35 cellular contexts compared by ENCODE assay signal in the genomic region with DNA sequence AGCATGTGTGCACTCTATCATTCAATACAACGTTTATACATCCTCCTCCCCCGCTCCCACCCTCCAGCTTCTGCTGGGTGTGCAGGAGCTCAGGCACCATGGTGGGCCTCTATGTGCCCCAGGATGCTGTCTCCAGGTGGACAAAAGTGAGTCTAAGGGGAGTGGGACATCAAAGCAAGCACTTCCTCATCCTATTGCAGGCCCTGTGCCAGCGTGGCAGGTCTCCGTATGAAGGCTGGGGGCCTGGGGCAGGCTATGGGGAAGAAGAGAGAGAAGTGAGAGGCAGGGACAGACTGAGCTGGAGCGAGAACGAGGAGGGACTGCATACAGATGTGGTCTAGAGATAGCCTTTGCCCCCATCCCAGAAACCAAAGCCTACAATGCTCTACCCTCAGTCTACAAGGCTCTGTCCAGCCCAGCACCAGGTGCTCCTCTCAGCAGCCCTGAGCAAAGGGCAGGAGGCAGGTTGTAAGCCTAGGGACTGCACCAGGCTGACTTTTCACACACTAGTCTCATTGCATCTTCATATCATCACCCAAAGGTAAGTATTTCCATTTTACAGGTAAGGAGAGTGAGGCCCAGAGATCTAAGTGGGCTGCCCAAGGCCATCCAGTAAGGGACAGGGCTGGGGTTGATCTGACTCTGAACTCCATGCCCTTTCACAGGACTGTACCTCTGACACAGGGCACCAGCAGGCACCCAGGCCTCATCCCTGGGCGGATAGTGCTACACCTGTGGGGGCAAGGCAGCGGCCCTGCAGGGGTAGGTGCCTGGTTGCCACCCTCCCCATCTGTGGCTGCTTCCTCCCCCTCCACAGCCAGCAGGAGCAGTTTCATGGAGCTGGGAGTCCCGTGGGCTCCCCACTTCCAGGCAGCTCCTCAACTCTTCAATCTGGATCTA. TPM values are rescaled to one million over a fixed set of nuclear protein-coding genes. Genes with fewer than 3 reads are reported as not detected.
DNase-seq lines count a peak whose midpoint lies in the region; ATAC-seq and TF ChIP-seq lines count a peak whose summit lies in the region.
"Had no signal": no experiment of that assay in that cellular context is flagged by ENCODE, and none has a peak within 500 bp of the region (broad histone marks: within the 10 kb centered on the region; RNA-seq: fewer than 3 reads in every experiment).

No MANE protein-coding gene starts in this region.

- peak overlapping the region in 7 of 11 experiments; percentile 0 to 37 (median 23); a peak in 7 of 22 replicates for H3K4me2 ChIP-seq in BLaER1 treated with 17β-estradiol and CSF1 and Interleukin-3, amounts not matched to agents 10 nM and 100 nM
- H3K4me2 ChIP-seq in trophoblast cell (ENCODE audit: low read length) (no peak overlapping the region), SK-N-SH (no peak overlapping the region)

- H3K79me2 ChIP-seq in trophoblast cell (ENCODE audit: control insufficient read depth, insufficient read depth, low read length, poor library complexity) (no peaks in the 10 kb centered on the region), SK-N-SH (ENCODE audit: insufficient read depth) (no peaks in the 10 kb centered on the region)

- no peak overlapping the region for H4K8ac ChIP-seq in trophoblast cell (ENCODE audit: low read depth, low read length)

- H2AK5ac ChIP-seq in trophoblast cell (ENCODE audit: low read length) = no peak overlapping the region

- H4K12ac ChIP-seq in trophoblast cell (ENCODE audit: low read depth, low read length) = no peak overlapping the region

- peaks cover 57% of the 10 kb centered on the region for H3K4me1 Mint-ChIP-seq in T-helper 1 cell treated with Interleukin-12 subunit alpha and Interleukin-12 subunit beta and Interleukin-4 antibody, amounts not matched to agents 30 μg/mL and 1 μg/mL, for 36 hours (ENCODE audit: low read depth)
- peaks cover 65% of the 10 kb centered on the region for H3K4me1 Mint-ChIP-seq in activated T-helper 1 cell treated with anti-CD3 and anti-CD28 coated beads, Interleukin-12 subunit alpha, Interleukin-12 subunit beta, Interleukin-2, Interleukin-4 antibody, amounts not matched to agents 30 ng/mL and 10 ng/mL and 1 ng/mL, durations not matched to agents 14 hours and 24 hours and 36 hours (ENCODE audit: low read depth)

- no peak overlapping the region for H3K14ac ChIP-seq in trophoblast cell (ENCODE audit: low read length)

- no peak for ATAC-seq in GM21737 (IDR thresholded peaks at IDR 0.05; ENCODE audit: unreplicated experiment)
- ATAC-seq: activated naive CD4-positive, alpha-beta T cell treated with anti-CD3 and anti-CD28 coated beads, Interleukin-2, amount 50 U/mL, for 72 hours; activated T-cell treated with anti-CD3 and anti-CD28 coated beads, Interleukin-2, amount 50 U/mL, for 4 hours; foreskin keratinocyte had no signal

- peaks cover 27 to 40% (median 37%) of the 10 kb centered on the region in 11 experiments for H3K9me3 ChIP-seq in BLaER1 treated with 17β-estradiol and CSF1 and Interleukin-3, amounts not matched to agents 10 nM and 100 nM (replicated peaks in 1 of 11)
- H3K9me3 ChIP-seq in trophoblast cell (ENCODE audit: insufficient read depth, low read depth, low read length) (peaks cover 2% of the 10 kb centered on the region), SK-N-SH (peaks cover 2% of the 10 kb centered on the region; the same call in 1 of the 2 replicates)
- H3K9me3 ChIP-seq: SJSA1, suprapubic skin had no signal

- H3K4ac ChIP-seq in trophoblast cell (ENCODE audit: low read depth, low read length) = no peak overlapping the region

- no peak overlapping the region for H4K91ac ChIP-seq in trophoblast cell (ENCODE audit: low read depth, low read length)

- no peak overlapping the region for H3K9ac ChIP-seq in BLaER1 treated with 17β-estradiol and CSF1 and Interleukin-3, amounts not matched to agents 10 nM and 100 nM
- H3K9ac ChIP-seq in trophoblast cell (ENCODE audit: low read length) (no peak overlapping the region), SK-N-SH (no peak overlapping the region)

- no peak overlapping the region for H2AFZ ChIP-seq in trophoblast cell (ENCODE audit: insufficient read depth, low read length, poor library complexity)
- H2AFZ ChIP-seq in SK-N-SH (ENCODE audit: low read depth) = no peak overlapping the region

- no peaks in the 10 kb centered on the region for H3K27me3 ChIP-seq in BLaER1 treated with 17β-estradiol and CSF1 and Interleukin-3, amounts not matched to agents 10 nM and 100 nM
- peaks cover 8% of the 10 kb centered on the region for H3K27me3 ChIP-seq in trophoblast cell (ENCODE audit: insufficient read depth, low read length)
- H3K27me3 ChIP-seq in SK-N-SH (ENCODE audit: insufficient read depth) = no peaks in the 10 kb centered on the region
- H3K27me3 ChIP-seq: dorsolateral prefrontal cortex, SJSA1, suprapubic skin had no signal

- H3K4me3 Mint-ChIP-seq in T-helper 1 cell treated with Interleukin-12 subunit alpha and Interleukin-12 subunit beta and Interleukin-4 antibody, amounts not matched to agents 30 μg/mL and 1 μg/mL, for 36 hours = peak overlapping the region; percentile 7
- H3K4me3 Mint-ChIP-seq in activated T-helper 1 cell treated with anti-CD3 and anti-CD28 coated beads, Interleukin-12 subunit alpha, Interleukin-12 subunit beta, Interleukin-2, Interleukin-4 antibody, amounts not matched to agents 30 ng/mL and 10 ng/mL and 1 ng/mL, durations not matched to agents 14 hours and 24 hours and 36 hours = peak overlapping the region; percentile 28
- H3K4me3 Mint-ChIP-seq: activated T-cell treated with anti-CD3 and anti-CD28 coated beads, Interleukin-2, amount 50 U/mL, for 4 hours; CD14-positive monocyte; mesothelial cell of epicardium had no signal

- no peaks in the 10 kb centered on the region for H3F3A ChIP-seq in SK-N-SH (replicated peaks; ENCODE audit: insufficient read depth)

- H3K9me2 ChIP-seq in SK-N-SH = no peaks in the 10 kb centered on the region

- H2BK5ac ChIP-seq in trophoblast cell (ENCODE audit: low read depth, low read length, poor library complexity) = no peak overlapping the region

- DNase-seq in T-helper 1 cell (no peak), trophoblast cell (peak; percentile 78 to 86), GDM1 (lab: John Stamatoyannopoulos, UW) (no peak), SK-N-SH (no peak)
- DNase-seq in activated T-helper 1 cell treated with anti-CD3 and anti-CD28 coated beads, Interleukin-12 subunit alpha, Interleukin-12 subunit beta, Interleukin-2, Interleukin-4 antibody, amounts not matched to agents 30 ng/mL and 10 ng/mL and 1 ng/mL, durations not matched to agents 14 hours and 24 hours and 36 hours (ENCODE audit: low spot score) = no peak
- DNase-seq: 8988T; activated CD4-positive, CD25-positive, alpha-beta regulatory T cell treated with anti-CD3 and anti-CD28 coated beads, Interleukin-2, amount 50 U/mL, for 72 hours; activated T-cell treated with anti-CD3 and anti-CD28 coated beads, Interleukin-2, amount 50 U/mL, for 4 hours; amygdala; DMS79 treated with DMSO at 0.1 percent for 48 hours; esophagus squamous epithelium; foreskin keratinocyte; GF-D8; head of caudate nucleus; NCI-H1092 treated with DMSO at 0.1 percent for 48 hours; NCI-H1694 treated with DMSO at 0.1 percent for 48 hours; NCI-H446 treated with DMSO at 0.1 percent for 48 hours; occipital lobe; stimulated activated CD4-positive, alpha-beta T cell treated with anti-CD3 and anti-CD28 coated beads, Interleukin-4, amount 100 ng/mL, for 24 hours; stimulated activated naive CD4-positive, alpha-beta T cell had no signal

- H3K4me3 ChIP-seq in BLaER1 treated with 17β-estradiol and CSF1 and Interleukin-3, amounts not matched to agents 10 nM and 100 nM = no peak overlapping the region
- no peak overlapping the region for H3K4me3 ChIP-seq in trophoblast cell (ENCODE audit: low read depth, low read length)
- H3K4me3 ChIP-seq in SK-N-SH (ENCODE audit: low read depth in 2 of 2, low read length in 1 of 2) = no peak overlapping the region
- H3K4me3 ChIP-seq: dorsolateral prefrontal cortex, esophagus squamous epithelium, SJSA1, suprapubic skin had no signal

- H2BK12ac ChIP-seq in trophoblast cell (ENCODE audit: low read length) = no peak overlapping the region

- H3K18ac ChIP-seq in trophoblast cell (ENCODE audit: low read length) = no peak overlapping the region

- intact Hi-C loops in activated T-helper 1 cell treated with anti-CD3 and anti-CD28 coated beads, Interleukin-12 subunit alpha, Interleukin-12 subunit beta, Interleukin-2, Interleukin-4 antibody, amounts not matched to agents 30 ng/mL and 10 ng/mL and 1 ng/mL, durations not matched to agents 14 hours and 24 hours and 36 hours (cut with micrococcal nuclease) = no loop called here

- H3K27ac ChIP-seq in BLaER1 treated with 17β-estradiol and CSF1 and Interleukin-3, amounts not matched to agents 10 nM and 100 nM = no peak overlapping the region
- no peak overlapping the region for H3K27ac ChIP-seq in trophoblast cell (ENCODE audit: low read depth, low read length)
- no peak overlapping the region for H3K27ac ChIP-seq in SK-N-SH (ENCODE audit: low read depth in 2 of 2, low read length in 1 of 2)
- H3K27ac ChIP-seq: dorsolateral prefrontal cortex, esophagus squamous epithelium, foreskin keratinocyte, RWPE1, SJSA1, suprapubic skin had no signal

- H2BK120ac ChIP-seq in trophoblast cell (ENCODE audit: insufficient read depth, low read length, poor library complexity) = no peak overlapping the region

- peak overlapping the region; percentile 67 for H3K27ac Mint-ChIP-seq in T-helper 1 cell treated with Interleukin-12 subunit alpha and Interleukin-12 subunit beta and Interleukin-4 antibody, amounts not matched to agents 30 μg/mL and 1 μg/mL, for 36 hours
- H3K27ac Mint-ChIP-seq in activated T-helper 1 cell treated with anti-CD3 and anti-CD28 coated beads, Interleukin-12 subunit alpha, Interleukin-12 subunit beta, Interleukin-2, Interleukin-4 antibody, amounts not matched to agents 30 ng/mL and 10 ng/mL and 1 ng/mL, durations not matched to agents 14 hours and 24 hours and 36 hours = peak overlapping the region; percentile 71
- H3K27ac Mint-ChIP-seq: mesothelial cell of epicardium had no signal

- no peaks in the 10 kb centered on the region for H3K27me3 Mint-ChIP-seq in T-helper 1 cell treated with Interleukin-12 subunit alpha and Interleukin-12 subunit beta and Interleukin-4 antibody, amounts not matched to agents 30 μg/mL and 1 μg/mL, for 36 hours (ENCODE audit: low read depth)
- H3K27me3 Mint-ChIP-seq in activated T-helper 1 cell treated with anti-CD3 and anti-CD28 coated beads, Interleukin-12 subunit alpha, Interleukin-12 subunit beta, Interleukin-2, Interleukin-4 antibody, amounts not matched to agents 30 ng/mL and 10 ng/mL and 1 ng/mL, durations not matched to agents 14 hours and 24 hours and 36 hours (ENCODE audit: insufficient read depth) = no peaks in the 10 kb centered on the region

- no peak for TF ChIP-seq RAD21 in SK-N-SH (IDR thresholded peaks at IDR 0.05; ENCODE audit: low read length)

- H3K23ac ChIP-seq in trophoblast cell (ENCODE audit: low read length) = no peak overlapping the region

- no peaks in the 10 kb centered on the region for H3K79me1 ChIP-seq in trophoblast cell (ENCODE audit: low read length)

- H3K4me1 ChIP-seq in BLaER1 treated with 17β-estradiol and CSF1 and Interleukin-3, amounts not matched to agents 10 nM and 100 nM = peaks cover 7 to 60% (median 50%) of the 10 kb centered on the region in 10 experiments; a peak in 19 of 20 replicates
- no peaks in the 10 kb centered on the region for H3K4me1 ChIP-seq in trophoblast cell (ENCODE audit: control insufficient read depth in 1 of 2, insufficient read depth in 2 of 2, low read length in 2 of 2)
- peaks cover 0 to 5% of the 10 kb centered on the region in 2 experiments; a peak in 1 of 4 replicates for H3K4me1 ChIP-seq in SK-N-SH (ENCODE audit: control insufficient read depth in 1 of 2, insufficient read depth in 2 of 2, low read depth in 1 of 2, low read length in 1 of 2)
- H3K4me1 ChIP-seq: foreskin keratinocyte had no signal

- no peak for TF ChIP-seq CTCF in SK-N-SH (IDR thresholded peaks at IDR 0.05)

- peaks cover 13% of the 10 kb centered on the region for H3K9me3 Mint-ChIP-seq in T-helper 1 cell treated with Interleukin-12 subunit alpha and Interleukin-12 subunit beta and Interleukin-4 antibody, amounts not matched to agents 30 μg/mL and 1 μg/mL, for 36 hours
- peaks cover 9% of the 10 kb centered on the region for H3K9me3 Mint-ChIP-seq in activated T-helper 1 cell treated with anti-CD3 and anti-CD28 coated beads, Interleukin-12 subunit alpha, Interleukin-12 subunit beta, Interleukin-2, Interleukin-4 antibody, amounts not matched to agents 30 ng/mL and 10 ng/mL and 1 ng/mL, durations not matched to agents 14 hours and 24 hours and 36 hours
- H3K9me3 Mint-ChIP-seq: activated T-cell treated with anti-CD3 and anti-CD28 coated beads, Interleukin-2, amount 50 U/mL, for 4 hours had no signal

- POLR2A ChIA-PET in SK-N-SH (lab: Yijun Ruan, JAX) = no interaction called here

- H3K36me3 ChIP-seq in BLaER1 treated with 17β-estradiol and CSF1 and Interleukin-3, amounts not matched to agents 10 nM and 100 nM = no peaks in the 10 kb centered on the region
- H3K36me3 ChIP-seq in trophoblast cell (ENCODE audit: control insufficient read depth in 1 of 2, insufficient read depth in 2 of 2, low read length in 2 of 2) (no peaks in the 10 kb centered on the region), SK-N-SH (replicated peaks in 1 of 2; ENCODE audit: control insufficient read depth in 1 of 2, insufficient read depth in 2 of 2, low read length in 1 of 2) (no peaks in the 10 kb centered on the region)
- H3K36me3 ChIP-seq: esophagus squamous epithelium, SJSA1, suprapubic skin had no signal

- CTCF ChIA-PET in SK-N-SH (lab: Yijun Ruan, JAX) = interaction anchor here (0.7 to 7.4 kb wide), 2 partner anchors 13 to 31 kb away, joined by 3 to 59 read pairs; no protein-coding TSS in a partner anchor

- peaks cover 11% of the 10 kb centered on the region for H3K36me3 Mint-ChIP-seq in T-helper 1 cell treated with Interleukin-12 subunit alpha and Interleukin-12 subunit beta and Interleukin-4 antibody, amounts not matched to agents 30 μg/mL and 1 μg/mL, for 36 hours (ENCODE audit: low read depth)
- peaks cover 3% of the 10 kb centered on the region for H3K36me3 Mint-ChIP-seq in activated T-helper 1 cell treated with anti-CD3 and anti-CD28 coated beads, Interleukin-12 subunit alpha, Interleukin-12 subunit beta, Interleukin-2, Interleukin-4 antibody, amounts not matched to agents 30 ng/mL and 10 ng/mL and 1 ng/mL, durations not matched to agents 14 hours and 24 hours and 36 hours (ENCODE audit: low read depth)
- H3K36me3 Mint-ChIP-seq: mesothelial cell of epicardium had no signal

- no peaks in the 10 kb centered on the region for H4K20me1 ChIP-seq in BLaER1 treated with 17β-estradiol and CSF1 and Interleukin-3, amounts not matched to agents 10 nM and 100 nM
- no peaks in the 10 kb centered on the region for H4K20me1 ChIP-seq in SK-N-SH (ENCODE audit: insufficient read depth)

- TF ChIP-seq EP300 in SK-N-SH (IDR thresholded peaks at IDR 0.05; ENCODE audit: borderline replicate concordance in 1 of 2, low read depth in 1 of 2, low read length in 1 of 2) = no peak

- no CpG with 5 or more reads among the region's 9 CpGs for WGBS in trophoblast cell (ENCODE audit: extremely low coverage, insufficient coverage, insufficient read length)
- 76% methylated on average over 7 of the region's 9 CpGs for WGBS in SK-N-SH (ENCODE audit: low lambda C conversion rate)

RNA-seq across cellular contexts. Expression of a gene that starts 14.0 kb away (rescaled TPM):
- 233 and 240 TPM in 2 replicates for total RNA-seq in activated T-helper 1 cell treated with anti-CD3 and anti-CD28 coated beads, Interleukin-12 subunit alpha, Interleukin-12 subunit beta, Interleukin-2, Interleukin-4 antibody, amounts not matched to agents 30 ng/mL and 10 ng/mL and 1 ng/mL, durations not matched to agents 14 hours and 24 hours and 36 hours
- 1.3 and 1.4 TPM in 2 replicates for polyA plus RNA-seq in trophoblast cell (2013)
- 3.3 TPM in 2 replicates for polyA plus RNA-seq in SK-N-SH (2012; rRNA removed)
- polyA plus RNA-seq in SK-N-SH (2012; cell fraction: cytosol; rRNA removed) = 2.0 and 2.3 TPM in 2 replicates
- polyA plus RNA-seq in SK-N-SH (2012; cell fraction: nucleus; rRNA removed) = 8.1 and 8.2 TPM in 2 replicates

RNA-seq across cellular contexts. Expression of a gene that starts 17.4 kb away (rescaled TPM):
- 0.54 and 0.75 TPM in 2 replicates for total RNA-seq in activated T-helper 1 cell treated with anti-CD3 and anti-CD28 coated beads, Interleukin-12 subunit alpha, Interleukin-12 subunit beta, Interleukin-2, Interleukin-4 antibody, amounts not matched to agents 30 ng/mL and 10 ng/mL and 1 ng/mL, durations not matched to agents 14 hours and 24 hours and 36 hours
- polyA plus RNA-seq in trophoblast cell (2013) = 0.47 and 0.51 TPM in 2 replicates
- 0.05 and 0.08 TPM in 2 replicates for polyA plus RNA-seq in SK-N-SH (2012; rRNA removed)
- 0.01 TPM in 1 of 2 replicates, not detected in the other for polyA plus RNA-seq in SK-N-SH (2012; cell fraction: cytosol; rRNA removed)
- polyA plus RNA-seq in SK-N-SH (2012; cell fraction: nucleus; rRNA removed) = 0.04 TPM in 1 of 2 replicates, not detected in the other
- total RNA-seq: chondrocyte, esophagus squamous epithelium, foreskin keratinocyte, H1, pulmonary artery endothelial cell, SJSA1, urinary bladder had no signal
- polyA plus RNA-seq: CD14-positive monocyte, foreskin keratinocyte, H1, keratinocyte had no signal

Comparison
In these comparisons a context has a peak if more than half of its experiments do, and no peak if none do; other contexts are left out.
1. DNase-seq: peak in trophoblast cell (2 of 2); none in T-helper 1 cell (0 of 5), activated T-helper 1 cell treated with anti-CD3 and anti-CD28 coated beads, Interleukin-12 subunit alpha, Interleukin-12 subunit beta, Interleukin-2, Interleukin-4 antibody, amounts not matched to agents 30 ng/mL and 10 ng/mL and 1 ng/mL, durations not matched to agents 14 hours and 24 hours and 36 hours (single experiment), GDM1 (single experiment) and SK-N-SH (single experiment).
2. H3K4me2 ChIP-seq: peak in BLaER1 treated with 17β-estradiol and CSF1 and Interleukin-3, amounts not matched to agents 10 nM and 100 nM (7 of 11); none in trophoblast cell (single experiment) and SK-N-SH (single experiment).